In the genomic region with DNA sequence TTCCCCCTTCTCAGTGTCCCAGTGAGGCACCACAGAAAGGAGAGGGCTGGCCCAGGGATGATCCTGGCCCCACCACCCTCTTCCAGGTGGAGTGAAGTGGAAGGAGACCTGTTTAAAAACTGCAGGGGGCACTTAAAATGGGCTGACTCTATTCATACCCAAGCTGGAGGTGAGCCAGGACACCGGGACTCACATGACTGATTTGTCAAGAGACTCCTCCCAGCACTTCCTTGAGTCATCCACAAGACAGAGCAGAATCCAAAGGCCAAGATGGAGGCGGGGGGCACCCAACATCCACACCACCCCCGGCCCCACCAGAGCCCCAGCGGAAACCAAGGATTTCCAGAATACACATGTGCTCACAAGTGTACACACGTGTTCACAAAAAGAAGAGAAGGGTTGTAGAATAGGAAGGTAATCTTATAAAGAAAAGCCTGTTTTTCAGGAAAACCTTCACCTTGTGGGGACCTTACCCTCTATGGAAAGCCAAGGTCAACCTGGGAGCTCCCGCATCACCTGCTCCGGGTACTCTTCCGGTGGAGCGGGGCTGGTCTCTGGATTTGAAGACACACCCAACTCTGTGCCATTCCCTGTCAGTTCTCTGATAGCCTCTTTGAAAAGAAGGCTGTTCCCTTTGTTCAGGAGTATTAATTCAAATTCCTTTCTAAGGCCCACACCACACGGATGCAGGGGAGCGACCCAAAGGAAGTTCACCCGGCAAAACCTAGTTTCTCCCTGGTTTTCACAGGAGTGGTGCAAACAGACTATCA, we compare ENCODE assay signal across 8 cellular contexts. TPM values are rescaled to one million over a fixed set of nuclear protein-coding genes. Genes with fewer than 3 reads are reported as not detected.
DNase-seq lines count a peak whose midpoint lies in the region; ATAC-seq and TF ChIP-seq lines count a peak whose summit lies in the region.

No MANE protein-coding gene starts in this region.

- H3K9me3 Mint-ChIP-seq in chondrocyte (ENCODE audit: low read depth): no peaks in the 10 kb centered on the region

- no peak overlapping the region for H2BK15ac ChIP-seq in mesendoderm (replicated peaks; ENCODE audit: low read depth)

- H2BK120ac ChIP-seq in mesendoderm (ENCODE audit: low read depth, low read length): no peak overlapping the region

- peak overlapping the region; percentile 52 for H3K56ac ChIP-seq in mesendoderm (ENCODE audit: low read length)

- no peak overlapping the region for H3K4ac ChIP-seq in mesendoderm (ENCODE audit: low read depth, low read length)

- H3K4me1 ChIP-seq in mesendoderm (ENCODE audit: control insufficient read depth, low read depth, low read length): peaks cover 50% of the 10 kb centered on the region

- H3K27ac Mint-ChIP-seq in chondrocyte (ENCODE audit: unreplicated experiment): peak overlapping the region; percentile 94

- no peak overlapping the region for H3K18ac ChIP-seq in mesendoderm (ENCODE audit: low read length)

- no peak overlapping the region for H3K4me3 Mint-ChIP-seq in chondrocyte (ENCODE audit: unreplicated experiment)

- H3K79me2 ChIP-seq in mesendoderm (ENCODE audit: control insufficient read depth, insufficient read depth, low read length): peaks cover 98% of the 10 kb centered on the region

- H3K27me3 Mint-ChIP-seq in chondrocyte (ENCODE audit: low read depth): no peaks in the 10 kb centered on the region

- H3K27ac ChIP-seq in C4-2B (peak overlapping the region; percentile 30), mesendoderm (ENCODE audit: low read depth, low read length) (no peak overlapping the region)

- H3K79me1 ChIP-seq in mesendoderm (ENCODE audit: low read length): peaks cover 16% of the 10 kb centered on the region

- H3K9ac ChIP-seq in mesendoderm (ENCODE audit: low read length): no peak overlapping the region

- no peak overlapping the region for H3K23ac ChIP-seq in mesendoderm (ENCODE audit: low read length)

- H4K8ac ChIP-seq in mesendoderm (ENCODE audit: low read depth, low read length): no peak overlapping the region

- H3K36me3 Mint-ChIP-seq in chondrocyte (ENCODE audit: low read depth): peaks cover 2% of the 10 kb centered on the region

- ATAC-seq in GM19467 (IDR thresholded peaks at IDR 0.05; ENCODE audit: unreplicated experiment): no peak
- no peak for ATAC-seq in GM18858 (IDR thresholded peaks at IDR 0.05; ENCODE audit: unreplicated experiment)
- ATAC-seq in HG03442 (IDR thresholded peaks at IDR 0.05; ENCODE audit: unreplicated experiment): no peak

- no peak overlapping the region for H3K4me2 ChIP-seq in mesendoderm (ENCODE audit: low read length)

- no peak overlapping the region for H3K4me3 ChIP-seq in mesendoderm (ENCODE audit: low read length)

- H2BK5ac ChIP-seq in mesendoderm (ENCODE audit: low read length): no peak overlapping the region

- H4K5ac ChIP-seq in mesendoderm (ENCODE audit: low read length): no peak overlapping the region

- no CpG with 5 or more reads among the region's 12 CpGs for WGBS in mesendoderm (ENCODE audit: extremely low coverage, insufficient coverage, low lambda C conversion rate)

- H3K27me3 ChIP-seq in mesendoderm (ENCODE audit: insufficient read depth, low read length, poor library complexity): no peaks in the 10 kb centered on the region

- peaks cover 85% of the 10 kb centered on the region for H3K4me1 Mint-ChIP-seq in chondrocyte (ENCODE audit: low read depth)

- TF ChIP-seq CTCF in C4-2B (conservative IDR thresholded peaks at IDR 0.05) (no peak), chondrocyte (IDR thresholded peaks at IDR 0.05) (no peak)

- peak; percentile 35 for DNase-seq in NCI-H1105 (lab: John Stamatoyannopoulos, UW)
- peak; percentile 33 for DNase-seq in chondrocyte (ENCODE audit: low spot score)
- no peak for DNase-seq in mesendoderm
- DNase-seq in T-helper 2 cell: no peak

- H2AK5ac ChIP-seq in mesendoderm (ENCODE audit: low read length): no peak overlapping the region

- H3K36me3 ChIP-seq in mesendoderm (ENCODE audit: control insufficient read depth, insufficient read depth, low read length): peaks cover 5% of the 10 kb centered on the region

RNA-seq across cellular contexts. Expression of a gene that starts 10.9 kb away (rescaled TPM):
- 62.6 to 90.6 TPM (median 86.4 TPM) in 3 replicates for total RNA-seq in chondrocyte
- polyA plus RNA-seq in mesendoderm (2013, experiment 1 of 2): 135 TPM
- 136 TPM for polyA plus RNA-seq in mesendoderm (2013, experiment 2 of 2)

Comparison
In these comparisons a context has a peak if more than half of its experiments do, and no peak if none do; other contexts are left out.
1. DNase-seq: peak in NCI-H1105 (single experiment) and chondrocyte (single experiment); none in mesendoderm (single experiment) and T-helper 2 cell (0 of 5).